Comparison of ENCODE assay signal across 10 cellular contexts in the genomic region with DNA sequence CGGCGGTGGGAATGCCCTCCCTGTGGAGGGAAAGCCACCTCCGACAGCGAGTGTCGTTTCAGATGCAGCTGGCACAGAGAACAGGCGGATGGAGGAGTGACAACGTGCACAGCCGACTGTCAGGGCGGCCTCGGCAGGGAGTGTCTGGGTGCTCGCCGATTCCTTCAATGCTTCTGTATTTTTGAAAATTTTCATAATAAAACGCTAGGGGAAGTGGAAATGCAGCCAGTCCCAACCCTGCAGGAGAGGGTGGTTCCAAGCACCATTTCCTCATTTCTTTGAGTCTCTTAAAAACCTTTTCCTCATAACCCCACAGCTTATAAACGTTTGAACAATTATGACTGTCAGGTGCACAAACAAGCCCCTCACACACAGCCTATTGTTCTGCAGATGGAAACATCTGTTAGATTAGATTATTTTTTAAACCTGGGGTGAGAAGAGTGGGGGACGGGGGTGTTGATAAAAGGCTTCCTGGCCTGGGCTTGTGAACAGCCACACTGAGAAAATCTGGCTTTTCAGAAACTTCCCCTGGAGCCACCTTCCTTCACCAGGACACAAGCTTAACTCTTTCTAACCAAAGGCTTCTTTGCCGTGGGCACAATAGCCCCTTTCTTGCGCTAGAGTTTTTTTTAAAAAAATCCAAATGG.
DNase-seq lines count a peak whose midpoint lies in the region; ATAC-seq, FAIRE-seq and TF ChIP-seq lines count a peak whose summit lies in the region.
"Had no signal": no experiment of that assay in that cellular context is flagged by ENCODE, and none has a peak within 500 bp of the region (broad histone marks: within the 10 kb centered on the region; RNA-seq: fewer than 3 reads in every experiment).

No MANE protein-coding gene starts in this region.

- H3K36me3 ChIP-seq in NT2/D1 (ENCODE audit: insufficient read depth, insufficient read length, low read length) = no peaks in the 10 kb centered on the region
- no peaks in the 10 kb centered on the region for H3K36me3 ChIP-seq in heart left ventricle
- H3K36me3 ChIP-seq: MG63 had no signal

- H3K27me3 ChIP-seq in NT2/D1 (ENCODE audit: insufficient read depth, insufficient read length) (peaks cover 41% of the 10 kb centered on the region), heart left ventricle (no peaks in the 10 kb centered on the region)
- H3K27me3 ChIP-seq: MG63 had no signal

- 21 to 39% (median 27%) methylated on average over 17 of the region's 17 CpGs for WGBS in heart left ventricle, 4 donors

- intact Hi-C loops in heart left ventricle (cut with DNase I) = loop anchor here in 5 of 10 donors (5.0 to 10.0 kb wide), 5 partner anchors 75 to 345 kb away; a partner anchor contains a TSS

- ATAC-seq in heart left ventricle (peak in 3 of 4 donors; percentile 18 to 82 (median 65)), GM18867 (IDR thresholded peaks at IDR 0.05; ENCODE audit: unreplicated experiment) (no peak), HG02885 (IDR thresholded peaks at IDR 0.05; ENCODE audit: poor library complexity, unreplicated experiment) (no peak)

- peak overlapping the region; percentile 25 for H3K9ac ChIP-seq in NT2/D1 (ENCODE audit: insufficient read length, low read depth)

- peaks cover 18% of the 10 kb centered on the region; the same call in 1 of the 2 replicates for H3K9me3 ChIP-seq in NT2/D1 (ENCODE audit: insufficient read depth, low read length)
- no peaks in the 10 kb centered on the region for H3K9me3 ChIP-seq in heart left ventricle
- H3K9me3 ChIP-seq: MG63 had no signal

- no peaks in the 10 kb centered on the region for H3K4me1 ChIP-seq in NT2/D1 (ENCODE audit: insufficient read depth, insufficient read length)
- peaks cover 0 to 64% (median 24%) of the 10 kb centered on the region in 12 donors for H3K4me1 ChIP-seq in heart left ventricle

- DNase-seq in GM12891 (ENCODE audit: insufficient read length, low spot score) (no peak), NT2/D1 (ENCODE audit: low read depth, low spot score) (no peak), heart left ventricle (peak in 3 of 5 donors; percentile 40 to 65 (median 45)), pons (ENCODE audit: low spot score) (peak; percentile 15), NCI-H2029 treated with DMSO at 0.1 percent for 48 hours (lab: John Stamatoyannopoulos, UW) (no peak)
- DNase-seq in stimulated activated CD4-positive, alpha-beta T cell treated with anti-CD3 and anti-CD28 coated beads, Interleukin-4, amount 100 ng/mL, for 24 hours = no peak
- DNase-seq: mammary epithelial cell, MG63 had no signal

- FAIRE-seq in GM12891 (lab: Jason Lieb, UNC) = no peak

- no peak for TF ChIP-seq CTCF in heart left ventricle (IDR thresholded peaks at IDR 0.05)

- peak overlapping the region in 10 of 12 donors; percentile 0 to 79 (median 48) for H3K27ac ChIP-seq in heart left ventricle

- TF ChIP-seq POLR2A in GM12891 (IDR thresholded peaks at IDR 0.05; ENCODE audit: low read depth, low read length) (no peak), heart left ventricle (IDR thresholded peaks at IDR 0.05) (no peak)

- H3K4me3 ChIP-seq in NT2/D1 (ENCODE audit: insufficient read length, low read depth) (no peak overlapping the region), heart left ventricle (peak overlapping the region in 6 of 12 donors; percentile 11 to 37 (median 22))
- H3K4me3 ChIP-seq: MG63 had no signal

TF ChIP-seq in GM12891, 5 proteins besides CTCF, POLR2A, EP300 and RAD21:
- no peak for TF ChIP-seq PAX5 (IDR thresholded peaks at IDR 0.05; ENCODE audit: insufficient read depth, low read length, severe bottlenecking)
- TF ChIP-seq POU2F2 (IDR thresholded peaks at IDR 0.05; ENCODE audit: low read depth, low read length) = no peak
- no peak for TF ChIP-seq POLR2AphosphoS5 (IDR thresholded peaks at IDR 0.05; ENCODE audit: low read depth, low read length)
- peak; percentile 22; the same call in 1 of the 2 replicates for TF ChIP-seq SPI1 (IDR thresholded peaks at IDR 0.05; ENCODE audit: low read depth, low read length)

Comparison
In these comparisons a context has a peak if more than half of its experiments do, and no peak if none do; other contexts are left out.
1. DNase-seq: peak in heart left ventricle (3 of 5) and pons (single experiment); none in GM12891 (single experiment), NT2/D1 (single experiment), NCI-H2029 treated with DMSO at 0.1 percent for 48 hours (single experiment) and stimulated activated CD4-positive, alpha-beta T cell treated with anti-CD3 and anti-CD28 coated beads, Interleukin-4, amount 100 ng/mL, for 24 hours (single experiment).
2. ATAC-seq: peak in heart left ventricle (3 of 4); none in GM18867 (single experiment) and HG02885 (single experiment).